In the genomic region with DNA sequence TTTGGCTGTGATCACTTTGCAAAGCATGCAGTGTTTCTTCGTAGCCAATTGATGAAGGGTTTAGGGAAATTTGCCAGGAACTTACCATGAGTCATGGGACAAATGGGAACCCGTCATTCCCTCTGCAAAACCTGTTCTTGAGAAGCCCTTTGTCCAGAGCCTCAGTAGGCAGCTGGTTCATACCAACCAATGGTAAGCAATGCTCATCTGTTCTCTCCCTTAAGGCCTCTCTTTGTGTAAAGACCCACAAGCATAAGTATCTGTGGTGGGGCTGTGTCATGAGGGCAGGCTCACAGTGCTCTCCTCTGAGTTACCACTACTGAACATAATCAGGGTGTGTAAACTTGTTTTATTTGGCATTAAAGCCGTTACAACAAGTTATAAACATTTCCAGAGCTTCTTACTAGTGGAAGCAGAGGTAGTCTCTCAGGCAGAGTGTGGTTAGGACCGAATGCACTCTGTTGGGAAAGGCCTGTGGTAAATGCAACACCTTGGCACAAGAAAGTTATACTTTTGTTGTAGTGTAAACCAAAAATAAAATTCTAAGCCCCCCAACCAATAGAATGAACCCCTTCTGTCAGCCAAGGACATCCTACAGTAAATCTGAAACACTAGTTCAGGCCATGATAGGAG, we compare ENCODE assay signal across 14 cellular contexts.
A peak's percentile ranks its signal among the peaks of the same experiment; 100 is the strongest.
DNase-seq lines count a peak whose midpoint lies in the region; TF ChIP-seq lines count a peak whose summit lies in the region.
"Had no signal": no experiment of that assay in that cellular context is flagged by ENCODE, and none has a peak within 500 bp of the region (broad histone marks: within the 10 kb centered on the region; RNA-seq: fewer than 3 reads in every experiment).

No MANE protein-coding gene starts in this region.

- H3K4me1 Mint-ChIP-seq in H9, result peaks cover 20 to 30% of the 10 kb centered on the region in 2 experiments
- no peaks in the 10 kb centered on the region for H3K4me1 Mint-ChIP-seq in neural progenitor cell

- H2BK20ac ChIP-seq in H9 (ENCODE audit: low read depth, low read length, poor library complexity, severe bottlenecking), result no peak overlapping the region

- H3K4me3 ChIP-seq in fibroblast of mammary gland (ENCODE audit: control insufficient read depth, low read depth, low read length), result no peak overlapping the region
- H3K4me3 ChIP-seq in neural progenitor cell, result no peak overlapping the region
- H3K4me3 ChIP-seq: Peyer's patch had no signal

- no peak overlapping the region for H4K91ac ChIP-seq in H9 (ENCODE audit: insufficient read length, low read depth, low read length)

- no peak overlapping the region for H3K18ac ChIP-seq in H9 (ENCODE audit: insufficient read length, low read depth, low read length)

- no peak overlapping the region for H2BK120ac ChIP-seq in H9 (ENCODE audit: low read depth, low read length, poor library complexity, severe bottlenecking)

- peak overlapping the region in 2 of 3 experiments; percentile 45 to 54; a peak in 2 of 7 replicates for H3K27ac Mint-ChIP-seq in H9
- H3K27ac Mint-ChIP-seq in neural progenitor cell, result no peak overlapping the region
- H3K27ac Mint-ChIP-seq: brain; stimulated activated naive CD8-positive, alpha-beta T cell treated with anti-CD3 and anti-CD28 coated beads, Interleukin-15, Interleukin-2, amounts not matched to agents 100 ng/mL and 50 ng/mL, for 24 hours had no signal

- peaks cover 6% of the 10 kb centered on the region for H3K4me1 ChIP-seq in H9 (ENCODE audit: insufficient read depth, low read length)
- peaks cover 7% of the 10 kb centered on the region for H3K4me1 ChIP-seq in neural progenitor cell

- no peak overlapping the region for H4K8ac ChIP-seq in H9 (replicated peaks; ENCODE audit: insufficient read length, low read depth, low read length)

- H3K79me1 ChIP-seq in H9 (ENCODE audit: insufficient read depth, low read depth, low read length, poor library complexity, severe bottlenecking), result no peaks in the 10 kb centered on the region

- no peak overlapping the region for H4K5ac ChIP-seq in H9 (ENCODE audit: insufficient read length, low read depth, low read length)

- H3K4ac ChIP-seq in H9 (ENCODE audit: low read depth, low read length), result no peak overlapping the region

- no peaks in the 10 kb centered on the region for H3K9me3 Mint-ChIP-seq in H9
- no peaks in the 10 kb centered on the region for H3K9me3 Mint-ChIP-seq in neural progenitor cell

- no peaks in the 10 kb centered on the region for H3K36me3 ChIP-seq in neural progenitor cell
- H3K36me3 ChIP-seq: Peyer's patch had no signal

- H3K56ac ChIP-seq in H9 (ENCODE audit: insufficient read length, low read depth, low read length), result no peak overlapping the region

- H3K27me3 Mint-ChIP-seq in H9 (ENCODE audit: low read depth) (no peaks in the 10 kb centered on the region; the same call in none of the 2 replicates), neural progenitor cell (ENCODE audit: insufficient read depth, low read depth) (peaks cover 4% of the 10 kb centered on the region)

- no peak overlapping the region for H2BK15ac ChIP-seq in H9 (ENCODE audit: low read depth, low read length)

- H3K9ac ChIP-seq in H9 (ENCODE audit: extremely low read depth, insufficient read length, low read length) (no peak overlapping the region), neural progenitor cell (no peak overlapping the region)

- no peak overlapping the region for H2AK5ac ChIP-seq in H9 (ENCODE audit: insufficient read length, low read length)

- H3F3A ChIP-seq in neural progenitor cell (ENCODE audit: low read depth), result no peaks in the 10 kb centered on the region

- H3K4me3 Mint-ChIP-seq in H9 (no peak overlapping the region), neural progenitor cell (no peak overlapping the region)
- H3K4me3 Mint-ChIP-seq: brain; stimulated activated naive CD8-positive, alpha-beta T cell treated with anti-CD3 and anti-CD28 coated beads, Interleukin-15, Interleukin-2, amounts not matched to agents 100 ng/mL and 50 ng/mL, for 24 hours had no signal

- H3K79me2 ChIP-seq in H9 (ENCODE audit: insufficient read depth, low read length) (no peaks in the 10 kb centered on the region), neural progenitor cell (ENCODE audit: low read depth) (no peaks in the 10 kb centered on the region)

- no peaks in the 10 kb centered on the region for H3K9me3 ChIP-seq in H9 (ENCODE audit: control insufficient read depth, low read depth, low read length)
- H3K9me3 ChIP-seq in neural progenitor cell (ENCODE audit: low read depth), result no peaks in the 10 kb centered on the region
- H3K9me3 ChIP-seq: Peyer's patch had no signal

- H2BK5ac ChIP-seq in H9 (ENCODE audit: insufficient read length, low read length), result no peak overlapping the region

- H3K23ac ChIP-seq in H9 (ENCODE audit: insufficient read length, low read depth, low read length), result no peak overlapping the region

- no peaks in the 10 kb centered on the region for H3K23me2 ChIP-seq in H9 (ENCODE audit: insufficient read length, low read depth, low read length, poor library complexity, severe bottlenecking)

- H3K4me2 ChIP-seq in H9 (ENCODE audit: insufficient read depth, insufficient read length, low read length), result no peak overlapping the region
- H3K4me2 ChIP-seq in neural progenitor cell, result no peak overlapping the region

- no CpG with 5 or more reads among the region's 4 CpGs for WGBS in H9 (ENCODE audit: extremely low coverage, insufficient read length, low lambda C conversion rate)

- no peak overlapping the region for H2BK12ac ChIP-seq in H9 (ENCODE audit: insufficient read length, low read depth, low read length)

- peak; percentile 41 for DNase-seq in H9
- DNase-seq in SHP77 (lab: John Stamatoyannopoulos, UW), result peak; percentile 31 to 74
- peak; percentile 74 for DNase-seq in fibroblast of mammary gland (ENCODE audit: low read depth)
- no peak for DNase-seq in neural progenitor cell (ENCODE audit: low spot score)
- DNase-seq in NOMO-1 treated with DMSO at 0.1 percent for 48 hours (lab: John Stamatoyannopoulos, UW; ENCODE audit: unreplicated experiment), result no peak
- DNase-seq in NCI-H1694 (lab: John Stamatoyannopoulos, UW), result no peak
- no peak for DNase-seq in H4 (ENCODE audit: low spot score)
- DNase-seq in stimulated activated naive CD4-positive, alpha-beta T cell treated with Interleukin-2 at 50 U/mL for 16 hours (lab: John Stamatoyannopoulos, UW), result no peak
- DNase-seq: activated CD4-positive, alpha-beta T cell treated with anti-CD3 and anti-CD28 coated beads, Interleukin-2, amount 50 U/mL, for 4 hours; Kasumi-1; kidney; Peyer's patch had no signal

- H3K27me3 ChIP-seq in H9 (ENCODE audit: insufficient read depth, low read length) (no peaks in the 10 kb centered on the region), neural progenitor cell (no peaks in the 10 kb centered on the region)
- H3K27me3 ChIP-seq: Peyer's patch had no signal

- no peak overlapping the region for H3K27ac ChIP-seq in H9 (ENCODE audit: insufficient read length, low read depth, low read length)
- no peak overlapping the region for H3K27ac ChIP-seq in neural progenitor cell
- H3K27ac ChIP-seq: Peyer's patch had no signal

- H3T11ph ChIP-seq in H9 (ENCODE audit: low read length), result no peak overlapping the region

- no peak overlapping the region for H3K14ac ChIP-seq in H9 (ENCODE audit: insufficient read depth, low read length)

- TF ChIP-seq CTCF in H9 (conservative IDR thresholded peaks at IDR 0.05), result no peak
- TF ChIP-seq CTCF in fibroblast of mammary gland (conservative IDR thresholded peaks at IDR 0.05; ENCODE audit: control insufficient read depth, insufficient read depth, low read depth, low read length), result no peak
- no peak for TF ChIP-seq CTCF in neural progenitor cell (IDR thresholded peaks at IDR 0.05)

- no peak overlapping the region for H2AFZ ChIP-seq in H9 (ENCODE audit: low read length)
- peak overlapping the region; percentile 92 for H2AFZ ChIP-seq in neural progenitor cell (replicated peaks)

- no peaks in the 10 kb centered on the region; a peak in 1 of 7 replicates for H3K36me3 Mint-ChIP-seq in H9 (ENCODE audit: insufficient read depth in 1 of 3, low read depth in 3 of 3)
- H3K36me3 Mint-ChIP-seq in neural progenitor cell, result no peaks in the 10 kb centered on the region
- H3K36me3 Mint-ChIP-seq: brain had no signal

- H4K20me1 ChIP-seq in H9 (ENCODE audit: control insufficient read depth, insufficient read depth, insufficient read length), result no peaks in the 10 kb centered on the region
- H4K20me1 ChIP-seq in neural progenitor cell (ENCODE audit: low read depth), result no peaks in the 10 kb centered on the region

Comparison
In these comparisons a context has a peak if more than half of its experiments do, and no peak if none do; other contexts are left out.
1. DNase-seq: peak in H9 (single experiment), SHP77 (2 of 2) and fibroblast of mammary gland (single experiment); none in neural progenitor cell (single experiment), NOMO-1 treated with DMSO at 0.1 percent for 48 hours (single experiment), NCI-H1694 (single experiment), H4 (single experiment) and stimulated activated naive CD4-positive, alpha-beta T cell treated with Interleukin-2 at 50 U/mL for 16 hours (single experiment).